In the genomic region with DNA sequence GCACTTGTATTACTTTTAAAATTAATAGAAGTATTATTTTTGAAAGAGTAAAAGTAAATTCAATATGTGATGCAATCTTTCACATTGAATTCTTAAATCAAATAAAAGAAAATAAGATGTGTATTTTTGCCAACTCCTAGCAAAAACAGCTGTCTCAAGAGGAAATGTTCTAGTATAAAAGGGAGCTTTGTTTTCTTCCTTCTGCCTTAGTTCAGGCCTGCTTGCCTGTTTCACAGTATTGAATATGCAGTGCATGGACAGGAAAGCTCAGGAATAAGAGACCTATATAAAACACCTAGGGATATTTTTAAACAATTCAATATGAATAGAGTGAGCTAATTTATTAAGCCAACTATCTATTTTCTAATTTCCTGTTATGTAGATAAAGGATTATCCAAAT, we compare ENCODE assay signal across 12 cellular contexts.
DNase-seq lines count a peak whose midpoint lies in the region; ATAC-seq and TF ChIP-seq lines count a peak whose summit lies in the region.
"Had no signal": no experiment of that assay in that cellular context is flagged by ENCODE, and none has a peak within 500 bp of the region (broad histone marks: within the 10 kb centered on the region; RNA-seq: fewer than 3 reads in every experiment).

No MANE protein-coding gene starts in this region.

- no peak for TF ChIP-seq CTCF in tibial nerve (IDR thresholded peaks at IDR 0.05)

- no peak for TF ChIP-seq POLR2A in tibial nerve (IDR thresholded peaks at IDR 0.05)

- TF ChIP-seq EP300 in tibial nerve (IDR thresholded peaks at IDR 0.05): no peak

- H3K9me3 ChIP-seq in tibial nerve: no peaks in the 10 kb centered on the region
- H3K9me3 ChIP-seq: Caco-2 had no signal

- ATAC-seq in left ventricle myocardium superior (peak; percentile 60), GM21515 (IDR thresholded peaks at IDR 0.05; ENCODE audit: unreplicated experiment) (no peak)
- ATAC-seq: CD8-positive, alpha-beta T cell; HCT116; HepG2 had no signal

- H3K4me3 ChIP-seq in tibial nerve: no peak overlapping the region
- H3K4me3 ChIP-seq: GM23248 had no signal

- DNase-seq in left ventricle myocardium superior (no peak), cardiac septum (ENCODE audit: low spot score) (no peak), NCI-H748 (lab: John Stamatoyannopoulos, UW; ENCODE audit: unreplicated experiment) (peak; percentile 25), medulla oblongata (ENCODE audit: extremely low spot score) (peak; percentile 33), tibial nerve (ENCODE audit: low spot score in 2 of 2) (no peak)
- DNase-seq: Caco-2; CD8-positive, alpha-beta T cell; DMS 273 treated with DMSO at 0.1 percent for 48 hours; GM23248 had no signal

- intact Hi-C loops in left ventricle myocardium superior (cut with micrococcal nuclease) (no loop called here), cardiac septum (cut with DNase I) (no loop called here)

- H3K27ac ChIP-seq in tibial nerve: peak overlapping the region in 2 of 4 donors; percentile 37 to 65
- H3K27ac ChIP-seq: GM23248 had no signal

- no peaks in the 10 kb centered on the region for H3K36me3 ChIP-seq in tibial nerve

- no peaks in the 10 kb centered on the region for H3K27me3 ChIP-seq in tibial nerve

- peaks cover 0 to 16% (median 0%) of the 10 kb centered on the region in 4 donors for H3K4me1 ChIP-seq in tibial nerve
- H3K4me1 ChIP-seq: Caco-2 had no signal

Comparison
In these comparisons a context has a peak if more than half of its experiments do, and no peak if none do; other contexts are left out.
1. DNase-seq: peak in NCI-H748 (single experiment) and medulla oblongata (single experiment); none in left ventricle myocardium superior (single experiment), cardiac septum (single experiment) and tibial nerve (0 of 2).